Comparison of ENCODE assay signal across 8 cellular contexts in genomic region chr3:109081746-109082510, GRCh38. TPM values are rescaled to one million over a fixed set of nuclear protein-coding genes. Genes with fewer than 3 reads are reported as not detected.
DNase-seq lines count a peak whose midpoint lies in the region; ATAC-seq and TF ChIP-seq lines count a peak whose summit lies in the region.

No MANE protein-coding gene starts in this region.

- in situ Hi-C loops in astrocyte of the cerebellum (cut with HindIII; ENCODE audit: low sequenced_read_pairs), result no loop called here

- DNase-seq in DMS153 treated with DMSO at 0.1 percent for 48 hours (lab: John Stamatoyannopoulos, UW; ENCODE audit: unreplicated experiment) (peak; percentile 2), DMS153 (lab: John Stamatoyannopoulos, UW) (no peak), NCI-H1105 (lab: John Stamatoyannopoulos, UW) (peak; percentile 32), astrocyte of the cerebellum (ENCODE audit: low read depth) (peak; percentile 42), left lobe of liver (ENCODE audit: low spot score) (peak; percentile 48), NCI-H187 treated with DMSO at 0.1 percent for 48 hours (lab: John Stamatoyannopoulos, UW) (no peak)

- no peak overlapping the region for H3K4me3 ChIP-seq in astrocyte of the cerebellum (ENCODE audit: low read depth, low read length)

- ATAC-seq in GM18502 (IDR thresholded peaks at IDR 0.05; ENCODE audit: poor library complexity, unreplicated experiment), result peak; percentile 99
- ATAC-seq in HG02759 (IDR thresholded peaks at IDR 0.05; ENCODE audit: unreplicated experiment), result peak; percentile 100
- ATAC-seq in left lobe of liver, result peak; percentile 98

- peak; percentile 86 for TF ChIP-seq CTCF in astrocyte of the cerebellum (IDR thresholded peaks at IDR 0.05; ENCODE audit: low read depth, low read length, missing control alignments)

RNA-seq across cellular contexts. Expression of gene MORC1, which starts 36.0 kb away (rescaled TPM):
- 0.10 TPM for total RNA-seq in left lobe of liver

RNA-seq across cellular contexts. Expression of gene C3orf85, which starts 54.6 kb away (rescaled TPM):
- total RNA-seq in left lobe of liver, result 11.4 TPM

Comparison
In these comparisons a context has a peak if more than half of its experiments do, and no peak if none do; other contexts are left out.
1. DNase-seq: peak in DMS153 treated with DMSO at 0.1 percent for 48 hours (single experiment), NCI-H1105 (single experiment), astrocyte of the cerebellum (single experiment) and left lobe of liver (single experiment); none in DMS153 (single experiment) and NCI-H187 treated with DMSO at 0.1 percent for 48 hours (single experiment).
2. Peak in every context shown above with its lines, with median percentiles within 50 percentile points of each other: ATAC-seq.